ENCODE assay signal across 16 cellular contexts in genomic region chr17:80422276-80422675, GRCh38. TPM values are rescaled to one million over a fixed set of nuclear protein-coding genes. Genes with fewer than 3 reads are reported as not detected.
"Had no signal": no experiment of that assay in that cellular context is flagged by ENCODE, and none has a peak within 500 bp of the region (broad histone marks: within the 10 kb centered on the region; RNA-seq: fewer than 3 reads in every experiment).

No MANE protein-coding gene starts in this region.

- DNase-seq: activated CD4-positive, alpha-beta T cell treated with anti-CD3 and anti-CD28 coated beads, Interleukin-2, amount 50 U/mL, for 1 hour; activated naive CD4-positive, alpha-beta T cell treated with anti-CD3 and anti-CD28 coated beads for 36 hours; activated naive CD8-positive, alpha-beta T cell treated with anti-CD3 and anti-CD28 coated beads, Interleukin-2, amount 50 U/mL, for 24 hours; effector memory CD8-positive, alpha-beta T cell; naive B cell; stimulated activated CD4-positive, alpha-beta T cell treated with anti-CD3 and anti-CD28 coated beads, Interleukin-4, amount 100 ng/mL, for 1 hour; stimulated activated naive CD8-positive, alpha-beta T cell treated with anti-CD3 and anti-CD28 coated beads, Interleukin-15, Interleukin-2, amounts not matched to agents 100 U/mL and 50 U/mL, for 24 hours; transverse colon had no signal

- H3K9ac ChIP-seq: neural progenitor cell, parathyroid adenoma had no signal

- H3K4me1 ChIP-seq: parathyroid adenoma had no signal

- H3K27me3 Mint-ChIP-seq: effector memory CD8-positive, alpha-beta T cell; naive B cell had no signal

- ATAC-seq: activated CD4-positive, CD25-positive, alpha-beta regulatory T cell treated with anti-CD3 and anti-CD28 coated beads, Interleukin-2, amount 50 U/mL, for 24 hours; activated naive CD8-positive, alpha-beta T cell treated with anti-CD3 and anti-CD28 coated beads, Interleukin-2, amount 50 U/mL, for 24 hours; effector memory CD8-positive, alpha-beta T cell; stimulated activated naive CD8-positive, alpha-beta T cell treated with anti-CD3 and anti-CD28 coated beads, Interleukin-15, Interleukin-2, amounts not matched to agents 100 U/mL and 50 U/mL, for 24 hours had no signal

- H3K36me3 ChIP-seq: neural progenitor cell, transverse colon, vagina had no signal

- H3K9me3 Mint-ChIP-seq: activated naive CD4-positive, alpha-beta T cell treated with anti-CD3 and anti-CD28 coated beads for 36 hours; activated naive CD8-positive, alpha-beta T cell treated with anti-CD3 and anti-CD28 coated beads, Interleukin-2, amount 50 U/mL, for 24 hours; activated T-helper 1 cell treated with anti-CD3 and anti-CD28 coated beads, Interleukin-12 subunit alpha, Interleukin-12 subunit beta, Interleukin-2, Interleukin-4 antibody, amounts not matched to agents 30 ng/mL and 10 ng/mL and 1 ng/mL, durations not matched to agents 14 hours and 24 hours and 36 hours; effector memory CD8-positive, alpha-beta T cell; naive B cell; neural progenitor cell had no signal

- H3K4me3 Mint-ChIP-seq: activated naive CD4-positive, alpha-beta T cell treated with anti-CD3 and anti-CD28 coated beads for 36 hours; activated naive CD8-positive, alpha-beta T cell treated with anti-CD3 and anti-CD28 coated beads, Interleukin-2, amount 50 U/mL, for 24 hours; activated T-helper 1 cell treated with anti-CD3 and anti-CD28 coated beads, Interleukin-12 subunit alpha, Interleukin-12 subunit beta, Interleukin-2, Interleukin-4 antibody, amounts not matched to agents 30 ng/mL and 10 ng/mL and 1 ng/mL, durations not matched to agents 14 hours and 24 hours and 36 hours; effector memory CD8-positive, alpha-beta T cell; naive B cell; neural progenitor cell had no signal

- H3K27ac Mint-ChIP-seq: activated naive CD4-positive, alpha-beta T cell treated with anti-CD3 and anti-CD28 coated beads for 36 hours; activated naive CD8-positive, alpha-beta T cell treated with anti-CD3 and anti-CD28 coated beads, Interleukin-2, amount 50 U/mL, for 24 hours; activated T-helper 1 cell treated with anti-CD3 and anti-CD28 coated beads, Interleukin-12 subunit alpha, Interleukin-12 subunit beta, Interleukin-2, Interleukin-4 antibody, amounts not matched to agents 30 ng/mL and 10 ng/mL and 1 ng/mL, durations not matched to agents 14 hours and 24 hours and 36 hours; neural progenitor cell had no signal

- H3K4me2 ChIP-seq: neural progenitor cell had no signal

- H3K9me3 ChIP-seq: heart left ventricle, transverse colon, vagina had no signal

- H3K4me3 ChIP-seq: heart left ventricle, neural progenitor cell, transverse colon, vagina had no signal

- H2AFZ ChIP-seq: neural progenitor cell, parathyroid adenoma had no signal

- H3K27me3 ChIP-seq: heart left ventricle, neural progenitor cell, transverse colon, vagina had no signal

- H3K27ac ChIP-seq: heart left ventricle, neural progenitor cell, parathyroid adenoma, transverse colon, vagina had no signal

RNA-seq across cellular contexts. Expression of gene NPTX1, which starts 54.1 kb away (rescaled TPM):
- total RNA-seq: epithelial cell of proximal tubule, renal cortical epithelial cell had no signal
